ENCODE assay signal across 17 cellular contexts in the genomic region with DNA sequence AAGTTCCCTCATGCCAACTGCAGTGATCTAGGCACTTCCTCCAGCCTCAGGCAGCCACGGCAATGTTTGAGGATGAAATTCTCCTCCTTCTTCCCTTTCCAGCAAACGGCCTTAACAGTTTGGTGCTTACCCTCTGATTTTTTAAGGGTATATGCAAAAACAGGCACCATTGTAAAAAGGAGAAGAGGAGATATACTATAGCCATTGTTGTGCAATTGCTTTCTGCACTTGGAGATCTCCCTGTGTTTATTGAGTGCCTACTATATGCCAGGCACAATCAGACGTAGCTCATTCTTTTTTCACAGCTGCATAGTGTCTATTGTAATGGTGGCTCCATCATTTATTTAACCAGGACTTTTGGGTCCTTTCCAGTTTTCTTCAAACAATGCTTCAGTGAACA. TPM values are rescaled to one million over a fixed set of nuclear protein-coding genes. Genes with fewer than 3 reads are reported as not detected.
A peak's percentile ranks its signal among the peaks of the same experiment; 100 is the strongest.
DNase-seq lines count a peak whose midpoint lies in the region; ATAC-seq, FAIRE-seq and TF ChIP-seq lines count a peak whose summit lies in the region.
"Had no signal": no experiment of that assay in that cellular context is flagged by ENCODE, and none has a peak within 500 bp of the region (broad histone marks: within the 10 kb centered on the region; RNA-seq: fewer than 3 reads in every experiment).

No MANE protein-coding gene starts in this region.

- peaks cover 1% of the 10 kb centered on the region for H3K27me3 Mint-ChIP-seq in astrocyte (ENCODE audit: low read depth, unreplicated experiment)

- peaks cover 25% of the 10 kb centered on the region for H3K79me2 ChIP-seq in astrocyte (ENCODE audit: insufficient read depth, low read length)

- H3K27ac ChIP-seq in left ventricle myocardium inferior (replicated peaks) (peak overlapping the region; percentile 98), astrocyte (ENCODE audit: low read depth, low read length) (no peak overlapping the region), neutrophil (peak overlapping the region; percentile 66), upper lobe of right lung (peak overlapping the region; percentile 86)

- H3K9ac ChIP-seq in astrocyte (ENCODE audit: low read length) = no peak overlapping the region

- H3K27me3 ChIP-seq in left ventricle myocardium inferior (ENCODE audit: low read depth) (no peaks in the 10 kb centered on the region), astrocyte (ENCODE audit: insufficient read depth, low read length) (no peaks in the 10 kb centered on the region), neutrophil (no peaks in the 10 kb centered on the region), upper lobe of right lung (no peaks in the 10 kb centered on the region)

- H3K4me2 ChIP-seq in astrocyte (ENCODE audit: low read length) = no peak overlapping the region

- H4K20me1 ChIP-seq in astrocyte (ENCODE audit: insufficient read depth, low read length) = peaks cover 48% of the 10 kb centered on the region

- no peak for DNase-seq in left ventricle myocardium inferior
- DNase-seq in cardiac septum (ENCODE audit: low spot score) = no peak
- DNase-seq in astrocyte (ENCODE audit: low read depth) = no peak
- no peak for DNase-seq in upper lobe of right lung
- DNase-seq in foreskin melanocyte = no peak
- DNase-seq: activated CD4-positive, alpha-beta T cell treated with anti-CD3 and anti-CD28 coated beads, Interleukin-2, amount 50 U/mL, for 4 hours; aorta; effector CD4-positive, alpha-beta T cell; foreskin fibroblast; naive thymus-derived CD8-positive, alpha-beta T cell; NCI-H1417; NCI-H446; T-helper 9 cell had no signal

- H3K4me1 Mint-ChIP-seq in astrocyte (ENCODE audit: low read depth, unreplicated experiment) = peaks cover 22% of the 10 kb centered on the region

- ATAC-seq in upper lobe of right lung (no peak), HG03097 (IDR thresholded peaks at IDR 0.05; ENCODE audit: low FRiP score, unreplicated experiment) (no peak), HG03280 (IDR thresholded peaks at IDR 0.05; ENCODE audit: unreplicated experiment) (no peak)
- ATAC-seq: naive thymus-derived CD8-positive, alpha-beta T cell had no signal

- H3K27ac Mint-ChIP-seq in astrocyte (ENCODE audit: unreplicated experiment) = peak overlapping the region; percentile 48
- H3K27ac Mint-ChIP-seq: activated T-helper 1 cell treated with anti-CD3 and anti-CD28 coated beads, Interleukin-12 subunit alpha, Interleukin-12 subunit beta, Interleukin-2, Interleukin-4 antibody, amounts not matched to agents 30 ng/mL and 10 ng/mL and 1 ng/mL, durations not matched to agents 14 hours and 24 hours and 36 hours had no signal

- peaks cover 8% of the 10 kb centered on the region for H3K36me3 ChIP-seq in left ventricle myocardium inferior
- H3K36me3 ChIP-seq in astrocyte (ENCODE audit: insufficient read depth, low read length) = peaks cover 4% of the 10 kb centered on the region
- peaks cover 37% of the 10 kb centered on the region for H3K36me3 ChIP-seq in neutrophil
- H3K36me3 ChIP-seq in upper lobe of right lung = peaks cover 14% of the 10 kb centered on the region

- no peak for FAIRE-seq in astrocyte (lab: Jason Lieb, UNC)

- intact Hi-C loops in left ventricle myocardium inferior (cut with micrococcal nuclease) = no loop called here
- intact Hi-C loops in cardiac septum (cut with DNase I) = no loop called here
- intact Hi-C loops in upper lobe of right lung (cut with DNase I) = no loop called here

- no peaks in the 10 kb centered on the region for H3K9me3 ChIP-seq in left ventricle myocardium inferior (replicated peaks)
- H3K9me3 ChIP-seq in astrocyte (ENCODE audit: insufficient read depth, low read depth, low read length) = no peaks in the 10 kb centered on the region
- H3K9me3 ChIP-seq in neutrophil = no peaks in the 10 kb centered on the region
- no peaks in the 10 kb centered on the region for H3K9me3 ChIP-seq in upper lobe of right lung

- H3K4me1 ChIP-seq in left ventricle myocardium inferior (peaks cover 98% of the 10 kb centered on the region), astrocyte (ENCODE audit: insufficient read depth, low read length) (peaks cover 11% of the 10 kb centered on the region), neutrophil (ENCODE audit: control insufficient read depth in 1 of 2, insufficient read depth in 1 of 2, low read depth in 1 of 2, low read length in 1 of 2) (peaks cover 40 to 52% of the 10 kb centered on the region in 2 experiments), upper lobe of right lung (peaks cover 72% of the 10 kb centered on the region)

- H3K4me3 ChIP-seq in left ventricle myocardium inferior (no peak overlapping the region), astrocyte (ENCODE audit: insufficient read depth, low read depth, low read length) (no peak overlapping the region), neutrophil (ENCODE audit: low read depth in 1 of 2, low read length in 1 of 2) (no peak overlapping the region), upper lobe of right lung (no peak overlapping the region)

- H3K9me3 Mint-ChIP-seq in astrocyte (ENCODE audit: unreplicated experiment) = no peaks in the 10 kb centered on the region
- H3K9me3 Mint-ChIP-seq: activated T-helper 1 cell treated with anti-CD3 and anti-CD28 coated beads, Interleukin-12 subunit alpha, Interleukin-12 subunit beta, Interleukin-2, Interleukin-4 antibody, amounts not matched to agents 30 ng/mL and 10 ng/mL and 1 ng/mL, durations not matched to agents 14 hours and 24 hours and 36 hours; naive thymus-derived CD8-positive, alpha-beta T cell had no signal

- H3K4me3 Mint-ChIP-seq in astrocyte (ENCODE audit: unreplicated experiment) = no peak overlapping the region
- H3K4me3 Mint-ChIP-seq: activated T-helper 1 cell treated with anti-CD3 and anti-CD28 coated beads, Interleukin-12 subunit alpha, Interleukin-12 subunit beta, Interleukin-2, Interleukin-4 antibody, amounts not matched to agents 30 ng/mL and 10 ng/mL and 1 ng/mL, durations not matched to agents 14 hours and 24 hours and 36 hours had no signal

- TF ChIP-seq CTCF in left ventricle myocardium inferior (IDR thresholded peaks at IDR 0.05; ENCODE audit: borderline replicate concordance) (no peak), astrocyte (IDR thresholded peaks at IDR 0.05; ENCODE audit: insufficient read depth, low read depth, low read length) (no peak), neutrophil (IDR thresholded peaks at IDR 0.05) (no peak), upper lobe of right lung (IDR thresholded peaks at IDR 0.05) (no peak)

- peaks cover 22% of the 10 kb centered on the region for H3K36me3 Mint-ChIP-seq in astrocyte (ENCODE audit: low read depth, unreplicated experiment)

- no peak overlapping the region for H2AFZ ChIP-seq in astrocyte (ENCODE audit: low read depth, low read length)

RNA-seq across cellular contexts. Expression of a gene that starts 29.5 kb away (rescaled TPM):
- total RNA-seq in left ventricle myocardium inferior = 758 TPM
- 855 TPM for total RNA-seq in cardiac septum
- total RNA-seq in astrocyte = 260 and 357 TPM in 2 replicates
- 464 TPM for total RNA-seq in upper lobe of right lung
